Comparison of ENCODE assay signal across 14 cellular contexts in the genomic region with DNA sequence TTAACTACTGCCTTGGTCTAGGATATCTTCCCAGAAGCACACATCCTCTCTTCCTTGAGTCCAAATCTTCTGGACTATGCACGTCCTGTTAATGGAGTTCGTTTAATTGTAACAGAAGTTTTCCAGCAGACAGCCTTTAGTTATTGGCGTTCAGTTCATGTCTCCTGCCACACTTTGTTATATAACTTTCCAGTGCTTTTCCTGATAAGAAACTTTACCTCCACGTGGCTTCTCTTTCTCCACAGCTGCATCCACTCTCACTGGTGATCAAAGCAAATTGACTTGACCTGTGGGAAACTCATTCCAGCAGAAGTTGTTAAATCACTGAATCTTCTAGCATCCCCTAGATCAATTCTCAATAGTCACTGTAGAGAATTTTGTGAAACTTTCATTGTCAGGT. TPM values are rescaled to one million over a fixed set of nuclear protein-coding genes. Genes with fewer than 3 reads are reported as not detected.
"Had no signal": no experiment of that assay in that cellular context is flagged by ENCODE, and none has a peak within 500 bp of the region (broad histone marks: within the 10 kb centered on the region; RNA-seq: fewer than 3 reads in every experiment).

No MANE protein-coding gene starts in this region.

- H3K4me1 Mint-ChIP-seq: activated CD4-positive, alpha-beta T cell treated with anti-CD3 and anti-CD28 coated beads for 36 hours; activated CD8-positive, alpha-beta memory T cell treated with anti-CD3 and anti-CD28 coated beads, Interleukin-2, amount 10 ng/mL, durations not matched to agents 7 days and 5 days; activated naive CD4-positive, alpha-beta T cell treated with anti-CD3 and anti-CD28 coated beads, Interleukin-2, amount 10 ng/mL, durations not matched to agents 7 days and 5 days; naive thymus-derived CD4-positive, alpha-beta T cell; T-helper 17 cell had no signal

- DNase-seq: activated CD4-positive, alpha-beta memory T cell treated with anti-CD3 and anti-CD28 coated beads for 36 hours; activated CD4-positive, alpha-beta T cell treated with anti-CD3 and anti-CD28 coated beads for 36 hours; activated CD8-positive, alpha-beta memory T cell treated with anti-CD3 and anti-CD28 coated beads, Interleukin-2, amount 10 ng/mL, durations not matched to agents 7 days and 5 days; activated naive CD4-positive, alpha-beta T cell treated with anti-CD3 and anti-CD28 coated beads, Interleukin-2, amount 10 ng/mL, durations not matched to agents 7 days and 5 days; activated T-cell treated with anti-CD3 and anti-CD28 coated beads, Interleukin-2, amount 50 U/mL, for 1 hour; effector CD4-positive, alpha-beta T cell; esophagus squamous epithelium; naive thymus-derived CD4-positive, alpha-beta T cell; T-helper 17 cell; testis had no signal

- H3K36me3 Mint-ChIP-seq: activated CD4-positive, alpha-beta memory T cell treated with anti-CD3 and anti-CD28 coated beads for 36 hours; activated CD8-positive, alpha-beta memory T cell treated with anti-CD3 and anti-CD28 coated beads, Interleukin-2, amount 10 ng/mL, durations not matched to agents 7 days and 5 days; activated naive CD4-positive, alpha-beta T cell treated with anti-CD3 and anti-CD28 coated beads, Interleukin-2, amount 10 ng/mL, durations not matched to agents 7 days and 5 days; naive thymus-derived CD4-positive, alpha-beta T cell had no signal

- FAIRE-seq: astrocyte had no signal

- H3K4me3 ChIP-seq: coronary artery, esophagus squamous epithelium, lung, testis had no signal

- H3K27me3 ChIP-seq: esophagus squamous epithelium, testis had no signal

- H3K9me3 Mint-ChIP-seq: activated CD4-positive, alpha-beta memory T cell treated with anti-CD3 and anti-CD28 coated beads for 36 hours; activated naive CD4-positive, alpha-beta T cell treated with anti-CD3 and anti-CD28 coated beads, Interleukin-2, amount 10 ng/mL, durations not matched to agents 7 days and 5 days; stimulated activated naive CD8-positive, alpha-beta T cell treated with anti-CD3 and anti-CD28 coated beads, Interleukin-15, Interleukin-2, amounts not matched to agents 100 ng/mL and 50 ng/mL, for 24 hours had no signal

- H3K4me3 Mint-ChIP-seq: activated CD4-positive, alpha-beta memory T cell treated with anti-CD3 and anti-CD28 coated beads for 36 hours; activated CD4-positive, alpha-beta T cell treated with anti-CD3 and anti-CD28 coated beads for 36 hours; activated CD8-positive, alpha-beta memory T cell treated with anti-CD3 and anti-CD28 coated beads, Interleukin-2, amount 10 ng/mL, durations not matched to agents 7 days and 5 days; activated naive CD4-positive, alpha-beta T cell treated with anti-CD3 and anti-CD28 coated beads, Interleukin-2, amount 10 ng/mL, durations not matched to agents 7 days and 5 days; naive thymus-derived CD4-positive, alpha-beta T cell; stimulated activated naive CD8-positive, alpha-beta T cell treated with anti-CD3 and anti-CD28 coated beads, Interleukin-15, Interleukin-2, amounts not matched to agents 100 ng/mL and 50 ng/mL, for 24 hours; T-helper 17 cell had no signal

- H3K27ac Mint-ChIP-seq: activated CD4-positive, alpha-beta memory T cell treated with anti-CD3 and anti-CD28 coated beads for 36 hours; activated CD4-positive, alpha-beta T cell treated with anti-CD3 and anti-CD28 coated beads for 36 hours; activated CD8-positive, alpha-beta memory T cell treated with anti-CD3 and anti-CD28 coated beads, Interleukin-2, amount 10 ng/mL, durations not matched to agents 7 days and 5 days; activated naive CD4-positive, alpha-beta T cell treated with anti-CD3 and anti-CD28 coated beads, Interleukin-2, amount 10 ng/mL, durations not matched to agents 7 days and 5 days; naive thymus-derived CD4-positive, alpha-beta T cell; stimulated activated naive CD8-positive, alpha-beta T cell treated with anti-CD3 and anti-CD28 coated beads, Interleukin-15, Interleukin-2, amounts not matched to agents 100 ng/mL and 50 ng/mL, for 24 hours; T-helper 17 cell had no signal

- H3K27ac ChIP-seq: esophagus squamous epithelium, testis had no signal

- H3K4me1 ChIP-seq: testis had no signal

- H3K9me3 ChIP-seq: esophagus squamous epithelium, testis had no signal

- ATAC-seq: activated CD4-positive, alpha-beta T cell treated with anti-CD3 and anti-CD28 coated beads for 36 hours; activated CD8-positive, alpha-beta memory T cell treated with anti-CD3 and anti-CD28 coated beads, Interleukin-2, amount 10 ng/mL, durations not matched to agents 7 days and 5 days; T-helper 17 cell had no signal

RNA-seq across cellular contexts. Expression of gene PTPN21, which starts 19.0 kb away (rescaled TPM):
- total RNA-seq: T-helper 17 cell had no signal
- polyA plus RNA-seq: naive thymus-derived CD4-positive, alpha-beta T cell had no signal
